In genomic region chr2:197499594-197500502, GRCh38 we compare ENCODE assay signal across 8 cellular contexts. TPM values are rescaled to one million over a fixed set of nuclear protein-coding genes. Genes with fewer than 3 reads are reported as not detected.
DNase-seq lines count a peak whose midpoint lies in the region; ATAC-seq and TF ChIP-seq lines count a peak whose summit lies in the region.

Gene HSPD1 (minus strand): TSS chr2:197499840. CDS start chr2:197498848, 992 bp downstream.
Gene HSPE1 (plus strand): TSS chr2:197500379. CDS start chr2:197500437, 58 bp downstream.

- H3K9ac ChIP-seq in KMS-11 = peak within 1 kb of the TSS; percentile 92

- TF ChIP-seq POLR2A in Peyer's patch (IDR thresholded peaks at IDR 0.05) = peak; percentile 95 to 99

- peak within 1 kb of the TSS; percentile 99 for H3K4me2 ChIP-seq in KMS-11

- H3K36me3 ChIP-seq in KMS-11 (ENCODE audit: insufficient read depth) = peaks cover 42% of the 10 kb centered on the region; the same call in 1 of the 2 replicates
- H3K36me3 ChIP-seq in Peyer's patch = peaks cover 0 to 31% (median 0%) of the 10 kb centered on the region in 3 donors
- H3K36me3 ChIP-seq in muscle layer of duodenum (ENCODE audit: control insufficient read depth in 1 of 2, insufficient read depth in 2 of 2, low read length in 2 of 2) = peaks cover 22 to 41% of the 10 kb centered on the region in 2 donors

- DNase-seq in DMS53 treated with DMSO at 0.1 percent for 48 hours (lab: John Stamatoyannopoulos, UW; ENCODE audit: unreplicated experiment) (peak; percentile 99), Peyer's patch (peak; percentile 97 to 99 (median 99))
- peak; percentile 97 to 98 for DNase-seq in activated T-cell treated with anti-CD3 and anti-CD28 coated beads, Interleukin-2, amount 50 U/mL, for 48 hours
- DNase-seq in stimulated activated CD8-positive, alpha-beta memory T cell treated with anti-CD3 and anti-CD28 coated beads, Interleukin-7, amount 100 ng/mL, for 4 hours (ENCODE audit: low read depth in 2 of 2) = peak; percentile 98 to 99

- H4K20me1 ChIP-seq in KMS-11 (ENCODE audit: insufficient read depth) = peaks cover 43% of the 10 kb centered on the region

- H3K27ac ChIP-seq in KMS-11 (peak within 1 kb of the TSS; percentile 89), Peyer's patch (peak within 1 kb of the TSS; percentile 92 to 95 (median 94)), muscle layer of duodenum (ENCODE audit: low read length) (peak within 1 kb of the TSS; percentile 98)

- peak within 1 kb of the TSS; percentile 29; the same call in 1 of the 2 replicates for H2AFZ ChIP-seq in KMS-11 (ENCODE audit: low read depth)

- peaks cover 56% of the 10 kb centered on the region for H3K4me1 ChIP-seq in KMS-11 (ENCODE audit: low read depth, poor library complexity, severe bottlenecking)
- peaks cover 0 to 42% (median 21%) of the 10 kb centered on the region in 4 donors for H3K4me1 ChIP-seq in Peyer's patch
- peaks cover 3 to 36% of the 10 kb centered on the region in 2 donors for H3K4me1 ChIP-seq in muscle layer of duodenum (ENCODE audit: control insufficient read depth in 1 of 2, insufficient read depth in 2 of 2, low read length in 2 of 2)

- H3K4me3 ChIP-seq in KMS-11 (IDR thresholded peaks at IDR 0.05; ENCODE audit: insufficient read depth, low read depth, low read length) = peak within 1 kb of the TSS; percentile 75
- H3K4me3 ChIP-seq in Peyer's patch = peak within 1 kb of the TSS; percentile 75 to 85 (median 80)
- peak within 1 kb of the TSS; percentile 90 to 93 for H3K4me3 ChIP-seq in muscle layer of duodenum (ENCODE audit: low read depth in 1 of 2, low read length in 2 of 2)

- TF ChIP-seq CTCF in KMS-11 (conservative IDR thresholded peaks at IDR 0.05; ENCODE audit: low read depth, low read length) = no peak
- TF ChIP-seq CTCF in Peyer's patch (IDR thresholded peaks at IDR 0.05) = peak in 3 of 6 experiments; percentile 34 to 72 (median 60)

- H3K9me3 ChIP-seq in Peyer's patch = no peaks in the 10 kb centered on the region
- H3K9me3 ChIP-seq in muscle layer of duodenum (ENCODE audit: control insufficient read depth in 1 of 2, low read length in 2 of 2) = no peaks in the 10 kb centered on the region

- no peaks in the 10 kb centered on the region for H3K27me3 ChIP-seq in KMS-11 (ENCODE audit: insufficient read depth, low read depth)
- H3K27me3 ChIP-seq in Peyer's patch = no peaks in the 10 kb centered on the region
- H3K27me3 ChIP-seq in muscle layer of duodenum (ENCODE audit: low read depth, low read length) = no peaks in the 10 kb centered on the region

- H3K79me2 ChIP-seq in KMS-11 (ENCODE audit: insufficient read depth, low read depth) = peaks cover 93% of the 10 kb centered on the region

- peak; percentile 86 for ATAC-seq in GM21737 (IDR thresholded peaks at IDR 0.05; ENCODE audit: unreplicated experiment)
- ATAC-seq in esophagus mucosa = peak; percentile 99

RNA-seq across cellular contexts. Expression of gene HSPD1, which starts in this region (rescaled TPM):
- 100 to 1,000 TPM in 3 of 4 donors, 10 to 100 TPM in 1; 88.4 to 221 (median 122) TPM for total RNA-seq in Peyer's patch
- 127 TPM for total RNA-seq in esophagus mucosa

RNA-seq across cellular contexts. Expression of gene HSPE1, which starts in this region (rescaled TPM):
- 10 to 100 TPM; 23.8 to 95.4 (median 67.8) TPM for total RNA-seq in Peyer's patch
- 63.5 TPM for total RNA-seq in esophagus mucosa

Comparison
In these comparisons a context has a peak if more than half of its experiments do, and no peak if none do; other contexts are left out.
1. Peak in every context shown above with its lines: DNase-seq, ATAC-seq, H3K4me3 ChIP-seq and H3K27ac ChIP-seq.